13 cellular contexts compared by ENCODE assay signal in the genomic region with DNA sequence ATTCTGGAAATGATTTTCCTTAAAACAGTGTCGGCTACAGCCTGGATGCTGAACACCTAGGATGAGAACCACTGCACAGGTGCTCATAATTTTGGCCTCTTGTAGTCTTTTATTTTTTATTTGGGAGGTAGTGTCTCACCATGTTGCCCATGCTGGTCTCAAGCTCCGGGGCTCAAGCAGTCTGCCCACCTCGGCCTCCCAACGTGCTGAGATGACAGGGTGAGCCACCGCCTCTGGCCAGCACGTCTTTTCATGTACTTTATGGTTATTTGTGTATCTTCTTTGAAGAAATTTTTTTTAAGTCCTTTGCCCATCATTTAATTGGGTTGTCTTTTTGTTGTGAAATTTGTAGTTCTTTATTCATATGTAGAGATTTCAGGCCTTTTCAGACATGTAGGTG. TPM values are rescaled to one million over a fixed set of nuclear protein-coding genes. Genes with fewer than 3 reads are reported as not detected.
DNase-seq lines count a peak whose midpoint lies in the region; ATAC-seq and TF ChIP-seq lines count a peak whose summit lies in the region.
"Had no signal": no experiment of that assay in that cellular context is flagged by ENCODE, and none has a peak within 500 bp of the region (broad histone marks: within the 10 kb centered on the region; RNA-seq: fewer than 3 reads in every experiment).

No MANE protein-coding gene starts in this region.

- H3K27me3 Mint-ChIP-seq in activated naive CD4-positive, alpha-beta T cell treated with anti-CD3 and anti-CD28 coated beads, Interleukin-2, amount 10 ng/mL, durations not matched to agents 7 days and 5 days: no peaks in the 10 kb centered on the region
- no peaks in the 10 kb centered on the region for H3K27me3 Mint-ChIP-seq in activated T-helper 17 cell treated with anti-CD3 and anti-CD28 coated beads, Interleukin-2, amount 50 U/mL, for 72 hours
- H3K27me3 Mint-ChIP-seq in mesothelial cell of epicardium (ENCODE audit: low read depth) (no peaks in the 10 kb centered on the region), type B pancreatic cell (no peaks in the 10 kb centered on the region)

- H3K4me3 Mint-ChIP-seq in activated naive CD4-positive, alpha-beta T cell treated with anti-CD3 and anti-CD28 coated beads, Interleukin-2, amount 10 ng/mL, durations not matched to agents 7 days and 5 days: no peak overlapping the region
- H3K4me3 Mint-ChIP-seq in activated T-helper 17 cell treated with anti-CD3 and anti-CD28 coated beads, Interleukin-2, amount 50 U/mL, for 72 hours: no peak overlapping the region
- H3K4me3 Mint-ChIP-seq in mesothelial cell of epicardium (no peak overlapping the region), type B pancreatic cell (no peak overlapping the region)

- DNase-seq in activated naive CD4-positive, alpha-beta T cell treated with anti-CD3 and anti-CD28 coated beads, Interleukin-2, amount 10 ng/mL, durations not matched to agents 7 days and 5 days: no peak
- DNase-seq in activated naive CD4-positive, alpha-beta T cell treated with anti-CD3 and anti-CD28 coated beads, Interleukin-2, amount 50 U/mL, for 16 hours: no peak
- DNase-seq in mesothelial cell of epicardium (ENCODE audit: low spot score in 2 of 2, unreplicated experiment in 2 of 2) (no peak), type B pancreatic cell (ENCODE audit: extremely low spot score, unreplicated experiment) (no peak)
- no peak for DNase-seq in effector CD8-positive, alpha-beta T cell (lab: John Stamatoyannopoulos, UW)
- DNase-seq in stimulated activated naive CD8-positive, alpha-beta T cell treated with anti-CD3 and anti-CD28 coated beads, Interleukin-15, Interleukin-2, amounts not matched to agents 100 U/mL and 50 U/mL, for 24 hours: no peak
- DNase-seq: cortex of kidney, GF-D8, NCI-H82, ovary had no signal

- ATAC-seq in activated T-helper 17 cell treated with anti-CD3 and anti-CD28 coated beads, Interleukin-2, amount 50 U/mL, for 72 hours (replicated peaks): no peak
- no peak for ATAC-seq in GM18517 (IDR thresholded peaks at IDR 0.05; ENCODE audit: unreplicated experiment)
- ATAC-seq in stimulated activated naive CD8-positive, alpha-beta T cell treated with anti-CD3 and anti-CD28 coated beads, Interleukin-15, Interleukin-2, amounts not matched to agents 100 U/mL and 50 U/mL, for 24 hours: no peak
- ATAC-seq: mucosa of descending colon had no signal

- peaks cover 37% of the 10 kb centered on the region for H3K4me1 Mint-ChIP-seq in activated naive CD4-positive, alpha-beta T cell treated with anti-CD3 and anti-CD28 coated beads, Interleukin-2, amount 10 ng/mL, durations not matched to agents 7 days and 5 days
- H3K4me1 Mint-ChIP-seq in activated T-helper 17 cell treated with anti-CD3 and anti-CD28 coated beads, Interleukin-2, amount 50 U/mL, for 72 hours: peaks cover 14% of the 10 kb centered on the region
- H3K4me1 Mint-ChIP-seq in mesothelial cell of epicardium (peaks cover 24% of the 10 kb centered on the region), type B pancreatic cell (ENCODE audit: unreplicated experiment) (peaks cover 11% of the 10 kb centered on the region)

- TF ChIP-seq CTCF in mesothelial cell of epicardium (IDR thresholded peaks at IDR 0.05; ENCODE audit: unreplicated experiment) (no peak), type B pancreatic cell (conservative IDR thresholded peaks at IDR 0.05) (no peak)

- H3K36me3 Mint-ChIP-seq in activated naive CD4-positive, alpha-beta T cell treated with anti-CD3 and anti-CD28 coated beads, Interleukin-2, amount 10 ng/mL, durations not matched to agents 7 days and 5 days: peaks cover 33% of the 10 kb centered on the region
- peaks cover 37% of the 10 kb centered on the region for H3K36me3 Mint-ChIP-seq in activated T-helper 17 cell treated with anti-CD3 and anti-CD28 coated beads, Interleukin-2, amount 50 U/mL, for 72 hours (ENCODE audit: low read depth)
- H3K36me3 Mint-ChIP-seq in mesothelial cell of epicardium: peaks cover 25% of the 10 kb centered on the region
- peaks cover 11% of the 10 kb centered on the region for H3K36me3 Mint-ChIP-seq in type B pancreatic cell

- H3K27ac Mint-ChIP-seq in activated naive CD4-positive, alpha-beta T cell treated with anti-CD3 and anti-CD28 coated beads, Interleukin-2, amount 10 ng/mL, durations not matched to agents 7 days and 5 days: peak overlapping the region; percentile 92
- H3K27ac Mint-ChIP-seq in activated T-helper 17 cell treated with anti-CD3 and anti-CD28 coated beads, Interleukin-2, amount 50 U/mL, for 72 hours: peak overlapping the region; percentile 11
- H3K27ac Mint-ChIP-seq in mesothelial cell of epicardium (peak overlapping the region; percentile 35), type B pancreatic cell (peak overlapping the region; percentile 21)

- H3K9me3 Mint-ChIP-seq in activated naive CD4-positive, alpha-beta T cell treated with anti-CD3 and anti-CD28 coated beads, Interleukin-2, amount 10 ng/mL, durations not matched to agents 7 days and 5 days: no peaks in the 10 kb centered on the region
- no peaks in the 10 kb centered on the region for H3K9me3 Mint-ChIP-seq in activated T-helper 17 cell treated with anti-CD3 and anti-CD28 coated beads, Interleukin-2, amount 50 U/mL, for 72 hours
- H3K9me3 Mint-ChIP-seq in mesothelial cell of epicardium (no peaks in the 10 kb centered on the region), type B pancreatic cell (no peaks in the 10 kb centered on the region)

- CTCF ChIA-PET in activated naive CD4-positive, alpha-beta T cell treated with anti-CD3 and anti-CD28 coated beads, Interleukin-2, amount 10 ng/mL, durations not matched to agents 7 days and 5 days (lab: Charles Lee): no interaction called here

RNA-seq across cellular contexts. Expression of a gene that starts 58.0 kb away (rescaled TPM):
- 100 to 1,000 TPM in 1 of 2 donors, 10 to 100 TPM in 1; 66.0 to 204 TPM for total RNA-seq in activated T-helper 17 cell treated with anti-CD3 and anti-CD28 coated beads, Interleukin-2, amount 50 U/mL, for 72 hours
- total RNA-seq in mesothelial cell of epicardium (90.2 to 93.3 TPM (median 92.3 TPM) in 3 replicates), type B pancreatic cell (ENCODE audit: low replicate concordance) (74.0 and 100 TPM in 2 replicates)

Comparison
In these comparisons a context has a peak if more than half of its experiments do, and no peak if none do; other contexts are left out.
1. H3K27ac Mint-ChIP-seq: peak in every context shown above with its lines; median percentile 92 in activated naive CD4-positive, alpha-beta T cell treated with anti-CD3 and anti-CD28 coated beads, Interleukin-2, amount 10 ng/mL, durations not matched to agents 7 days and 5 days; 35 in mesothelial cell of epicardium; 21 in type B pancreatic cell; 11 in activated T-helper 17 cell treated with anti-CD3 and anti-CD28 coated beads, Interleukin-2, amount 50 U/mL, for 72 hours.